22 cellular contexts compared by ENCODE assay signal in the genomic region with DNA sequence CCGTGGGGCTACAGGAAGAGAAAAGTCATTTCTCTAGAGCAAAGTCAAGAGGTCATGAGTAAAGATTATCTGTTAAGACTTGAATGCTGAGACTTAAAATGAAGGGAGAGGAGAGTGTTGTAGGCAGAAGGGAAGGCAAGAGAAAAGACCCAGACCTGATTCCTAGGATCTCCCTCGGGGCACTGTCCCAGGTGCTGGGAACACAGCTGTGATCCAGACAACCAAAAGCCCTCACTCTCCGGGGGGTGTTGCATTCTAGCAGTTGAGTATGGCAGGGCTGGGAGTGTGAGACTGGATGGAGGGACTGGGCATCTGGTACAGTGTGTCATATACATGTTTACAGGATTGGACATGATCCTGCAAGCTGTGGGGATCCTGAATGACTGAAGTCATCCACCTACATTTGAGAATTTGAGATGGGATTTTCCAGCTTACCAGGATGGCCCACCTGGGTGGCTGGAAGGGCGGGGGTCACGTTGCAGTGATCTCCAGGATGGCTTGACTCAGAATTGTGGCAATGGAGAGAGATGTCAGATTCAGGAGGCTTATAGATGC. TPM values are rescaled to one million over a fixed set of nuclear protein-coding genes. Genes with fewer than 3 reads are reported as not detected.
DNase-seq lines count a peak whose midpoint lies in the region; ATAC-seq and TF ChIP-seq lines count a peak whose summit lies in the region.
"Had no signal": no experiment of that assay in that cellular context is flagged by ENCODE, and none has a peak within 500 bp of the region (broad histone marks: within the 10 kb centered on the region; RNA-seq: fewer than 3 reads in every experiment).

No MANE protein-coding gene starts in this region.

- H3K9me3 ChIP-seq in endodermal cell (ENCODE audit: control insufficient read depth, low read length) (peaks cover 23% of the 10 kb centered on the region), osteoblast (ENCODE audit: low read depth, low read length) (no peaks in the 10 kb centered on the region), esophagus muscularis mucosa (no peaks in the 10 kb centered on the region)
- no peaks in the 10 kb centered on the region for H3K9me3 ChIP-seq in CD4-positive, alpha-beta T cell (ENCODE audit: control insufficient read depth, low read length)
- H3K9me3 ChIP-seq: adrenal gland, heart left ventricle had no signal

- TF ChIP-seq POLR2A in esophagus muscularis mucosa (IDR thresholded peaks at IDR 0.05; ENCODE audit: low read depth), result no peak

- CTCF ChIA-PET in CD4-positive, alpha-beta T cell (lab: Charles Lee), result interaction anchor here (1.0 kb wide), 1 partner anchor 120 kb away, joined by 3 read pairs; no protein-coding TSS in a partner anchor

- peaks cover 19 to 30% (median 28%) of the 10 kb centered on the region in 3 donors for H3K4me1 Mint-ChIP-seq in IgD-negative memory B cell
- H3K4me1 Mint-ChIP-seq in endodermal cell, result peaks cover 35% of the 10 kb centered on the region
- H3K4me1 Mint-ChIP-seq in CD4-positive, alpha-beta T cell (ENCODE audit: low read depth), result peaks cover 62% of the 10 kb centered on the region

- H3K4me3 ChIP-seq in endodermal cell (ENCODE audit: low read length) (peak overlapping the region; percentile 25), osteoblast (ENCODE audit: insufficient read depth, low read length) (no peak overlapping the region), esophagus muscularis mucosa (no peak overlapping the region)
- H3K4me3 ChIP-seq: adrenal gland, heart left ventricle had no signal

- H3K9ac ChIP-seq in endodermal cell (ENCODE audit: extremely low read depth, low read length, poor library complexity, severe bottlenecking), result no peak overlapping the region

- no peak for TF ChIP-seq EP300 in esophagus muscularis mucosa (IDR thresholded peaks at IDR 0.05)

- no peaks in the 10 kb centered on the region for H3K9me3 Mint-ChIP-seq in IgD-negative memory B cell
- peaks cover 28% of the 10 kb centered on the region for H3K9me3 Mint-ChIP-seq in endodermal cell
- H3K9me3 Mint-ChIP-seq in CD4-positive, alpha-beta T cell, result no peaks in the 10 kb centered on the region
- H3K9me3 Mint-ChIP-seq: activated T-cell treated with anti-CD3 and anti-CD28 coated beads, Interleukin-2, amount 50 U/mL, for 4 hours; CD8-positive, alpha-beta memory T cell had no signal

- H3K79me2 ChIP-seq in osteoblast (ENCODE audit: insufficient read depth, low read length), result no peaks in the 10 kb centered on the region

- H3K4me1 ChIP-seq in endodermal cell (ENCODE audit: control insufficient read depth, insufficient read depth, low read length), result peaks cover 10% of the 10 kb centered on the region
- H3K4me1 ChIP-seq in osteoblast (ENCODE audit: insufficient read depth, low read length), result peaks cover 9% of the 10 kb centered on the region
- H3K4me1 ChIP-seq in esophagus muscularis mucosa, result peaks cover 0 to 3% (median 0%) of the 10 kb centered on the region in 4 donors

- H3K4me2 ChIP-seq in osteoblast (ENCODE audit: insufficient read depth, low read length), result no peak overlapping the region

- DNase-seq in ELF-1 (ENCODE audit: low read depth, low spot score) (peak; percentile 73), endodermal cell (peak; percentile 75), osteoblast (ENCODE audit: insufficient read length, low spot score, missing footprints) (peak; percentile 41), esophagus muscularis mucosa (ENCODE audit: extremely low spot score) (no peak)
- DNase-seq in CD4-positive, alpha-beta T cell, result no peak
- DNase-seq: activated CD4-positive, CD25-positive, alpha-beta regulatory T cell; activated naive CD4-positive, alpha-beta T cell; activated T-cell treated with anti-CD3 and anti-CD28 coated beads, Interleukin-2, amount 50 U/mL, for 4 hours; adrenal gland; CD8-positive, alpha-beta memory T cell; cortex of kidney; DMS53; heart left ventricle; left ventricle myocardium superior; NCI-H1092 treated with DMSO at 0.1 percent for 48 hours; NCI-H2029 treated with DMSO at 0.1 percent for 48 hours; NCI-H446 treated with DMSO at 0.1 percent for 48 hours; stimulated activated CD4-positive, alpha-beta T cell treated with anti-CD3 and anti-CD28 coated beads, Interleukin-2, amount 100 ng/mL, for 48 hours; stimulated activated naive CD8-positive, alpha-beta T cell treated with anti-CD3 and anti-CD28 coated beads, Interleukin-15, Interleukin-2, amounts not matched to agents 100 U/mL and 50 U/mL, for 24 hours had no signal

- TF ChIP-seq CTCF in endodermal cell (conservative IDR thresholded peaks at IDR 0.05) (no peak), osteoblast (IDR thresholded peaks at IDR 0.05; ENCODE audit: extremely low read depth, low read depth, low read length) (no peak), esophagus muscularis mucosa (IDR thresholded peaks at IDR 0.05) (no peak)
- TF ChIP-seq CTCF in CD4-positive, alpha-beta T cell (IDR thresholded peaks at IDR 0.05), result no peak

- no peaks in the 10 kb centered on the region for H4K20me1 ChIP-seq in osteoblast (ENCODE audit: insufficient read depth, low read length)

- no peak overlapping the region for H2AFZ ChIP-seq in osteoblast (ENCODE audit: low read length)

- intact Hi-C loops in CD4-positive, alpha-beta T cell (cut with DNase I, micrococcal nuclease), result no loop called here
- intact Hi-C loops in esophagus muscularis mucosa (cut with DNase I), result no loop called here

- H3K27me3 ChIP-seq in endodermal cell (ENCODE audit: control insufficient read depth, insufficient read depth, low read length, poor library complexity, severe bottlenecking), result peaks cover 4% of the 10 kb centered on the region
- no peaks in the 10 kb centered on the region for H3K27me3 ChIP-seq in osteoblast (ENCODE audit: insufficient read depth, low read length)
- H3K27me3 ChIP-seq in CD4-positive, alpha-beta T cell (ENCODE audit: control insufficient read depth, insufficient read depth, low read length), result no peaks in the 10 kb centered on the region
- H3K27me3 ChIP-seq in esophagus muscularis mucosa, result no peaks in the 10 kb centered on the region
- H3K27me3 ChIP-seq: adrenal gland, heart left ventricle had no signal

- H3K4me3 Mint-ChIP-seq in IgD-negative memory B cell (no peak overlapping the region), endodermal cell (no peak overlapping the region)
- no peak overlapping the region for H3K4me3 Mint-ChIP-seq in CD4-positive, alpha-beta T cell
- H3K4me3 Mint-ChIP-seq: activated T-cell treated with anti-CD3 and anti-CD28 coated beads, Interleukin-2, amount 50 U/mL, for 4 hours; CD8-positive, alpha-beta memory T cell had no signal

- POLR2A ChIA-PET in CD4-positive, alpha-beta T cell (lab: Charles Lee), result no interaction called here

- H3K36me3 Mint-ChIP-seq in IgD-negative memory B cell (peaks cover 7% of the 10 kb centered on the region), endodermal cell (ENCODE audit: low read depth) (no peaks in the 10 kb centered on the region)
- H3K36me3 Mint-ChIP-seq in CD4-positive, alpha-beta T cell (ENCODE audit: low read depth), result no peaks in the 10 kb centered on the region

- peak overlapping the region in 2 of 3 donors; percentile 11 to 71 for H3K27ac Mint-ChIP-seq in IgD-negative memory B cell
- H3K27ac Mint-ChIP-seq in endodermal cell, result no peak overlapping the region
- H3K27ac Mint-ChIP-seq in CD4-positive, alpha-beta T cell, result no peak overlapping the region

- H3K27ac ChIP-seq in endodermal cell (ENCODE audit: low read depth, low read length) (no peak overlapping the region), osteoblast (ENCODE audit: low read depth, low read length) (no peak overlapping the region), esophagus muscularis mucosa (replicated peaks in 1 of 4) (no peak overlapping the region)
- no peak overlapping the region for H3K27ac ChIP-seq in CD4-positive, alpha-beta T cell (ENCODE audit: low read depth, low read length)
- H3K27ac ChIP-seq: heart left ventricle, HL-60 had no signal

- H3K36me3 ChIP-seq in endodermal cell (ENCODE audit: control insufficient read depth, insufficient read depth, low read length), result no peaks in the 10 kb centered on the region
- H3K36me3 ChIP-seq in osteoblast (ENCODE audit: insufficient read depth, low read length), result no peaks in the 10 kb centered on the region
- no peaks in the 10 kb centered on the region for H3K36me3 ChIP-seq in esophagus muscularis mucosa
- H3K36me3 ChIP-seq: adrenal gland, heart left ventricle had no signal

- H3K27me3 Mint-ChIP-seq in IgD-negative memory B cell (peaks cover 8% of the 10 kb centered on the region), endodermal cell (ENCODE audit: insufficient read depth) (peaks cover 26% of the 10 kb centered on the region)
- no peaks in the 10 kb centered on the region for H3K27me3 Mint-ChIP-seq in CD4-positive, alpha-beta T cell
- H3K27me3 Mint-ChIP-seq: CD8-positive, alpha-beta memory T cell had no signal

- no peak for ATAC-seq in CD4-positive, alpha-beta T cell (ENCODE audit: poor library complexity)
- ATAC-seq in GM21717 (IDR thresholded peaks at IDR 0.05; ENCODE audit: unreplicated experiment), result no peak
- ATAC-seq: activated T-cell treated with anti-CD3 and anti-CD28 coated beads, Interleukin-2, amount 50 U/mL, for 4 hours; heart left ventricle; left ventricle myocardium superior; stimulated activated naive CD8-positive, alpha-beta T cell treated with anti-CD3 and anti-CD28 coated beads, Interleukin-15, Interleukin-2, amounts not matched to agents 100 U/mL and 50 U/mL, for 24 hours had no signal

- 81 to 90% methylated on average over 3 to 5 of the region's 5 CpGs for WGBS in endodermal cell (ENCODE audit: insufficient coverage in 1 of 2, insufficient read length in 1 of 2), 2 experiments
- WGBS in esophagus muscularis mucosa, result 58% methylated on average over 5 of the region's 5 CpGs

RNA-seq across cellular contexts. Expression of gene ARSG, which starts 29.1 kb away (rescaled TPM):
- 10.6 TPM for polyA plus RNA-seq in IgD-negative memory B cell
- total RNA-seq in endodermal cell (10 to 100 TPM in 1 of 2 donors, 1 to 10 TPM in 1; 4.4 to 14.1 TPM), osteoblast (7.6 and 7.7 TPM in 2 replicates), esophagus muscularis mucosa (1 to 10 TPM; 1.7 to 4.9 (median 2.8) TPM)
- 6.2 TPM for polyA plus RNA-seq in endodermal cell (2013, experiment 1 of 2)
- polyA plus RNA-seq in endodermal cell (2013, experiment 2 of 2), result 5.0 TPM
- 10 to 100 TPM; 13.8 to 16.0 TPM for total RNA-seq in CD4-positive, alpha-beta T cell

RNA-seq across cellular contexts. Expression of gene SLC16A6, which starts 29.5 kb away (rescaled TPM):
- 0.33 TPM for polyA plus RNA-seq in IgD-negative memory B cell
- total RNA-seq in endodermal cell (under 1 TPM; 0.18 to 0.58 TPM), osteoblast (1.4 and 3.8 TPM in 2 replicates), esophagus muscularis mucosa (under 1 TPM in 3 of 4 donors, not detected in 1; 0.33 to 0.42 (median 0.34) TPM)
- 0.32 TPM for polyA plus RNA-seq in endodermal cell (2013, experiment 1 of 2)
- 0.37 TPM for polyA plus RNA-seq in endodermal cell (2013, experiment 2 of 2)
- total RNA-seq in CD4-positive, alpha-beta T cell, result 1 to 10 TPM; 7.7 to 9.5 TPM
- total RNA-seq: left ventricle myocardium superior had no signal

Comparison
In these comparisons a context has a peak if more than half of its experiments do, and no peak if none do; other contexts are left out.
1. DNase-seq: peak in ELF-1 (single experiment), endodermal cell (single experiment) and osteoblast (single experiment); none in CD4-positive, alpha-beta T cell (0 of 10) and esophagus muscularis mucosa (single experiment).
2. H3K27ac Mint-ChIP-seq: peak in IgD-negative memory B cell (2 of 3); none in endodermal cell (single experiment) and CD4-positive, alpha-beta T cell (single experiment).